ENCODE assay signal across 17 cellular contexts in the genomic region with DNA sequence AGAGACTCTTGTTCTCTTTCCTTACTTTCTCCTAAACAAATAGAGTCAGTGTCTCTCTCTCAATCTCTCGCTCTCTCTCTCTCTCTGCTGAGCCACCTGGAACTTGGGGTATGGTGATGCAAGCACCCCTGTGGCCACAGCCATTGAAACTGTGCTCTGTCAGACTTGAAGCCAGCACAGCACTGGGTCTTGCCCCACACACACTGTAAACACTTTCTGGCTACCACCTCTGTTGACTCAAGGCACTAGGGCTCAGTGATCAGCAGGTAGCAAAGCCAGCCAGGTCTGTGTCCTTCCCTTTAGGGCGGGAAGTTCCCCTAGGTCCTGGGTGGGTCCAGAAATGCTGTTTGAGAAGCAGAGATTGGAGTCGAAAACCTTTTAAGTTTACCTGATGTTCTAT.
DNase-seq lines count a peak whose midpoint lies in the region; ATAC-seq, FAIRE-seq and TF ChIP-seq lines count a peak whose summit lies in the region.
"Had no signal": no experiment of that assay in that cellular context is flagged by ENCODE, and none has a peak within 500 bp of the region (broad histone marks: within the 10 kb centered on the region; RNA-seq: fewer than 3 reads in every experiment).

No MANE protein-coding gene starts in this region.

- H3K18ac ChIP-seq in neuronal stem cell (ENCODE audit: low read length), result peak overlapping the region; percentile 67

- WGBS in neuronal stem cell (ENCODE audit: extremely low coverage in 2 of 2, insufficient read length in 2 of 2, insufficient replicate concordance in 1 of 2), 2 donors, result no CpG with 5 or more reads among the region's 3 CpGs

- no peaks in the 10 kb centered on the region for H4K20me1 ChIP-seq in GM23338 (replicated peaks; ENCODE audit: insufficient read depth)

- no peak overlapping the region for H3K4ac ChIP-seq in neuronal stem cell (ENCODE audit: low read length)

- H3K4me1 Mint-ChIP-seq in GM23338, result peaks cover 2% of the 10 kb centered on the region; the same call in 1 of the 3 replicates
- H3K4me1 Mint-ChIP-seq: B cell; CD4-positive, alpha-beta memory T cell had no signal

- H4K91ac ChIP-seq in neuronal stem cell (ENCODE audit: low read depth, low read length, poor library complexity), result no peak overlapping the region

- no peak for FAIRE-seq in D721Med (lab: Jason Lieb, UNC)
- FAIRE-seq: A204.1, GM12878, GM18507, K562 had no signal

- H3K36me3 Mint-ChIP-seq in GM23338 (ENCODE audit: low read depth), result no peaks in the 10 kb centered on the region
- H3K36me3 Mint-ChIP-seq: CD4-positive, alpha-beta memory T cell had no signal

- no peak overlapping the region for H2BK120ac ChIP-seq in neuronal stem cell (ENCODE audit: low read depth, low read length)

- H3F3A ChIP-seq in GM23338 (replicated peaks; ENCODE audit: low read depth), result no peaks in the 10 kb centered on the region

- H3K36me3 ChIP-seq in GM23338 (ENCODE audit: insufficient read depth) (no peaks in the 10 kb centered on the region), neuronal stem cell (replicated peaks in 1 of 2; ENCODE audit: control insufficient read depth in 2 of 2, insufficient read depth in 2 of 2, low read length in 2 of 2) (no peaks in the 10 kb centered on the region)

- H2AK5ac ChIP-seq in neuronal stem cell (ENCODE audit: low read depth, low read length), result no peak overlapping the region

- no peak overlapping the region for H3K4me3 Mint-ChIP-seq in GM23338
- H3K4me3 Mint-ChIP-seq: B cell; CD4-positive, alpha-beta memory T cell had no signal

- no peak overlapping the region for H2BK5ac ChIP-seq in neuronal stem cell (ENCODE audit: low read length)

- DNase-seq in GM23338 (ENCODE audit: low spot score), result no peak
- peak; percentile 59 for DNase-seq in NCI-H69 (lab: John Stamatoyannopoulos, UW)
- DNase-seq in neuronal stem cell (ENCODE audit: low spot score), result no peak
- DNase-seq in COLO668 (lab: John Stamatoyannopoulos, UW; ENCODE audit: unreplicated experiment), result no peak
- DNase-seq in D721Med (ENCODE audit: insufficient read length, low spot score), result no peak
- DNase-seq: C1 segment of cervical spinal cord; CD4-positive, alpha-beta memory T cell; COR-L47; GM23248; H7 had no signal

- no peaks in the 10 kb centered on the region; the same call in 1 of the 3 replicates for H3K9me3 Mint-ChIP-seq in GM23338

- no peaks in the 10 kb centered on the region for H3K4me1 ChIP-seq in GM23338 (ENCODE audit: insufficient read depth)
- H3K4me1 ChIP-seq in neuronal stem cell (ENCODE audit: control insufficient read depth in 2 of 2, insufficient read depth in 1 of 2, low read depth in 1 of 2, low read length in 2 of 2), result no peaks in the 10 kb centered on the region

- H3K4me2 ChIP-seq in GM23338 (no peak overlapping the region), neuronal stem cell (ENCODE audit: insufficient read depth, low read length, poor library complexity, severe bottlenecking) (no peak overlapping the region)

- H3K27me3 ChIP-seq in GM23338 (ENCODE audit: insufficient read depth), result no peaks in the 10 kb centered on the region
- no peaks in the 10 kb centered on the region for H3K27me3 ChIP-seq in neuronal stem cell (ENCODE audit: control insufficient read depth in 3 of 3, insufficient read depth in 3 of 3, low read depth in 1 of 3, low read length in 3 of 3)

- H3K9me2 ChIP-seq in GM23338 (ENCODE audit: insufficient read depth), result peaks cover 3% of the 10 kb centered on the region; the same call in 1 of the 2 replicates

- peak; percentile 55 for ATAC-seq in GM23338
- ATAC-seq in esophagus mucosa, result peak; percentile 58
- no peak for ATAC-seq in GM21619 (IDR thresholded peaks at IDR 0.05; ENCODE audit: unreplicated experiment)
- ATAC-seq: GM12878, K562 had no signal

- no peak overlapping the region; the same call in 1 of the 2 replicates for H3K27ac Mint-ChIP-seq in GM23338
- H3K27ac Mint-ChIP-seq: B cell had no signal

- peak overlapping the region; percentile 56 for H3K14ac ChIP-seq in neuronal stem cell (ENCODE audit: low read length)

- no peak overlapping the region for H3K4me3 ChIP-seq in GM23338
- no peak overlapping the region for H3K4me3 ChIP-seq in neuronal stem cell (ENCODE audit: low read length in 2 of 2)
- H3K4me3 ChIP-seq: GM12878, GM23248, K562 had no signal

- H2AFZ ChIP-seq in GM23338, result no peak overlapping the region
- H2AFZ ChIP-seq in neuronal stem cell (ENCODE audit: low read length), result no peak overlapping the region
- H2AFZ ChIP-seq: GM23248 had no signal

- H2BK15ac ChIP-seq in neuronal stem cell (ENCODE audit: low read length), result no peak overlapping the region

- H3K9me3 ChIP-seq in neuronal stem cell (replicated peaks in 1 of 2; ENCODE audit: control insufficient read depth in 2 of 2, insufficient read depth in 1 of 2, low read depth in 1 of 2, low read length in 2 of 2), result no peaks in the 10 kb centered on the region

- TF ChIP-seq CTCF in GM23338 (conservative IDR thresholded peaks at IDR 0.05; ENCODE audit: low read depth in 2 of 2) (no peak), D721Med (IDR thresholded peaks at IDR 0.05; ENCODE audit: insufficient read depth, missing control alignments) (no peak)

- H4K8ac ChIP-seq in neuronal stem cell (ENCODE audit: low read depth, low read length), result no peak overlapping the region

- no peak overlapping the region for H3K23ac ChIP-seq in neuronal stem cell (ENCODE audit: low read depth, low read length, poor library complexity)

- no peak overlapping the region for H2BK12ac ChIP-seq in neuronal stem cell (ENCODE audit: low read length)

- peaks cover 2% of the 10 kb centered on the region for H3K79me1 ChIP-seq in neuronal stem cell (ENCODE audit: low read depth, low read length)

- no peaks in the 10 kb centered on the region for H3K27me3 Mint-ChIP-seq in GM23338 (ENCODE audit: insufficient read depth, low read depth, poor library complexity)
- H3K27me3 Mint-ChIP-seq: B cell; CD4-positive, alpha-beta memory T cell had no signal

- H3K79me2 ChIP-seq in GM23338 (replicated peaks; ENCODE audit: insufficient read depth), result no peaks in the 10 kb centered on the region

- no peak overlapping the region for H3K27ac ChIP-seq in GM23338 (ENCODE audit: low read depth)
- H3K27ac ChIP-seq in neuronal stem cell (replicated peaks; ENCODE audit: low read length), result no peak overlapping the region
- H3K27ac ChIP-seq: GM23248 had no signal

- H3K9ac ChIP-seq in neuronal stem cell (ENCODE audit: low read depth, low read length, poor library complexity), result no peak overlapping the region
- H3K9ac ChIP-seq: GM23248 had no signal

TF ChIP-seq in GM23338, 12 proteins besides CTCF, POLR2A, EP300 and RAD21 (continues in another document):
- TF ChIP-seq EZH2 (IDR thresholded peaks at IDR 0.05; ENCODE audit: low read depth, unreplicated experiment) (no peak), STAT1 (IDR thresholded peaks at IDR 0.05; ENCODE audit: unreplicated experiment) (no peak), JUNB (IDR thresholded peaks at IDR 0.05; ENCODE audit: unreplicated experiment) (no peak), ZNF331 (CRISPR knock-in tag; IDR thresholded peaks at IDR 0.05; ENCODE audit: low read depth) (no peak), NANOG (IDR thresholded peaks at IDR 0.05; ENCODE audit: borderline replicate concordance) (no peak), CREB1 (CRISPR knock-in tag; IDR thresholded peaks at IDR 0.05; ENCODE audit: low read depth) (no peak), POLR2AphosphoS5 (IDR thresholded peaks at IDR 0.05; ENCODE audit: low read depth) (no peak), EZH2phosphoT487 (IDR thresholded peaks at IDR 0.05; ENCODE audit: unreplicated experiment) (no peak)
- TF ChIP-seq, protein P1, sequence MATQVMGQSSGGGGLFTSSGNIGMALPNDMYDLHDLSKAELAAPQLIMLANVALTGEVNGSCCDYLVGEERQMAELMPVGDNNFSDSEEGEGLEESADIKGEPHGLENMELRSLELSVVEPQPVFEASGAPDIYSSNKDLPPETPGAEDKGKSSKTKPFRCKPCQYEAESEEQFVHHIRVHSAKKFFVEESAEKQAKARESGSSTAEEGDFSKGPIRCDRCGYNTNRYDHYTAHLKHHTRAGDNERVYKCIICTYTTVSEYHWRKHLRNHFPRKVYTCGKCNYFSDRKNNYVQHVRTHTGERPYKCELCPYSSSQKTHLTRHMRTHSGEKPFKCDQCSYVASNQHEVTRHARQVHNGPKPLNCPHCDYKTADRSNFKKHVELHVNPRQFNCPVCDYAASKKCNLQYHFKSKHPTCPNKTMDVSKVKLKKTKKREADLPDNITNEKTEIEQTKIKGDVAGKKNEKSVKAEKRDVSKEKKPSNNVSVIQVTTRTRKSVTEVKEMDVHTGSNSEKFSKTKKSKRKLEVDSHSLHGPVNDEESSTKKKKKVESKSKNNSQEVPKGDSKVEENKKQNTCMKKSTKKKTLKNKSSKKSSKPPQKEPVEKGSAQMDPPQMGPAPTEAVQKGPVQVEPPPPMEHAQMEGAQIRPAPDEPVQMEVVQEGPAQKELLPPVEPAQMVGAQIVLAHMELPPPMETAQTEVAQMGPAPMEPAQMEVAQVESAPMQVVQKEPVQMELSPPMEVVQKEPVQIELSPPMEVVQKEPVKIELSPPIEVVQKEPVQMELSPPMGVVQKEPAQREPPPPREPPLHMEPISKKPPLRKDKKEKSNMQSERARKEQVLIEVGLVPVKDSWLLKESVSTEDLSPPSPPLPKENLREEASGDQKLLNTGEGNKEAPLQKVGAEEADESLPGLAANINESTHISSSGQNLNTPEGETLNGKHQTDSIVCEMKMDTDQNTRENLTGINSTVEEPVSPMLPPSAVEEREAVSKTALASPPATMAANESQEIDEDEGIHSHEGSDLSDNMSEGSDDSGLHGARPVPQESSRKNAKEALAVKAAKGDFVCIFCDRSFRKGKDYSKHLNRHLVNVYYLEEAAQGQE (IDR thresholded peaks at IDR 0.05; ENCODE audit: unreplicated experiment), result no peak
- TF ChIP-seq, protein P2, sequence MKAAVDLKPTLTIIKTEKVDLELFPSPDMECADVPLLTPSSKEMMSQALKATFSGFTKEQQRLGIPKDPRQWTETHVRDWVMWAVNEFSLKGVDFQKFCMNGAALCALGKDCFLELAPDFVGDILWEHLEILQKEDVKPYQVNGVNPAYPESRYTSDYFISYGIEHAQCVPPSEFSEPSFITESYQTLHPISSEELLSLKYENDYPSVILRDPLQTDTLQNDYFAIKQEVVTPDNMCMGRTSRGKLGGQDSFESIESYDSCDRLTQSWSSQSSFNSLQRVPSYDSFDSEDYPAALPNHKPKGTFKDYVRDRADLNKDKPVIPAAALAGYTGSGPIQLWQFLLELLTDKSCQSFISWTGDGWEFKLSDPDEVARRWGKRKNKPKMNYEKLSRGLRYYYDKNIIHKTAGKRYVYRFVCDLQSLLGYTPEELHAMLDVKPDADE (IDR thresholded peaks at IDR 0.05), result no peak
